ENCODE assay signal across 1 cellular context in the genomic region with DNA sequence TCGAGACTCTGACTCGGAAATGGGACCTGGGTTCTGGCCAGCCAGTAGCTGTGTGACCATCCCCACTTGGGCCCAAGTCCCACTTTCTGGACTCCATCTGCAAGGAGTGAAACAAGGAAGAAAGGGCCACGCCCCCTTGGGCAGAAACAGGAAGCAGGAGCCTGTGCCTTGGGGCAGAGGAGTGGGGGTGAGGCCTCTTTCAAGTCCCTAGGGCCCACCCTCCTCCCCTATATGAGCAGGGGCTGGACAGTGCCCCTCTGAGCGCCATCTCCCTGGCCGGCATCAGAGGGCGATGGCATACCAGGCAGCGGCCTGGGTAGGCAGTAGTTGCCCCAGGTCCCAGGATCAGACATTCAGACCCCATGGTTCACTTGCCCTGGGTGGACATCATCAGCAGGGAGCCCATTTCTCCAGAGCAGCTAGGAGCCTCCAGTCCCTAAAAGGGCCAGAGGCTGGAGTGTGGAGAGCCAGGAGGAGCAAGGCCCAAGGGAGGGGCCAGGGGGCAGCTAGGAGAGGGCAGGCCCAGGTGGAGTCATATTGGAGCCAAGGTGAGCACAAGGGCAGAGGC.
TF ChIP-seq lines count a peak whose summit lies in the region.

No MANE protein-coding gene starts in this region.

TF ChIP-seq in H1, 55 proteins besides CTCF, POLR2A, EP300 and RAD21:
- TF ChIP-seq YY1 (IDR thresholded peaks at IDR 0.05; ENCODE audit: low read depth, low read length) (no peak), SUZ12 (IDR thresholded peaks at IDR 0.05; ENCODE audit: low read length) (no peak), RFX5 (IDR thresholded peaks at IDR 0.05; ENCODE audit: borderline replicate concordance, low read depth, low read length) (no peak), GTF2F1 (IDR thresholded peaks at IDR 0.05; ENCODE audit: borderline replicate concordance, low read depth, low read length) (no peak), MAFK (IDR thresholded peaks at IDR 0.05; ENCODE audit: low read depth, low read length) (no peak), CBX5 (IDR thresholded peaks at IDR 0.05; ENCODE audit: low read depth, low read length) (no peak), NRF1 (IDR thresholded peaks at IDR 0.05; ENCODE audit: low read depth, low read length) (no peak), EZH2 (IDR thresholded peaks at IDR 0.05; ENCODE audit: low read depth, low read length, severe bottlenecking) (no peak), CHD1 (IDR thresholded peaks at IDR 0.05; ENCODE audit: low read depth, low read length) (no peak), SIX5 (IDR thresholded peaks at IDR 0.05; ENCODE audit: low read depth, low read length) (no peak), CTBP2 (IDR thresholded peaks at IDR 0.05; ENCODE audit: borderline replicate concordance, insufficient read depth, insufficient read length, low read length) (no peak), CREB1 (IDR thresholded peaks at IDR 0.05) (no peak), SIRT6 (IDR thresholded peaks at IDR 0.05; ENCODE audit: low read length) (no peak), SP1 (IDR thresholded peaks at IDR 0.05; ENCODE audit: low read depth, low read length) (no peak), KDM4A (IDR thresholded peaks at IDR 0.05; ENCODE audit: low read depth, low read length, severe bottlenecking) (no peak)
